In genomic region chr6:2665169-2666070, GRCh38 we compare ENCODE assay signal across 1 cellular context.
TF ChIP-seq lines count a peak whose summit lies in the region.

No MANE protein-coding gene starts in this region.

TF ChIP-seq in HEK293, 187 proteins besides CTCF, POLR2A, EP300 and RAD21 (continued from another document):
- TF ChIP-seq INSM2 (tag by site-specific recombination; IDR thresholded peaks at IDR 0.05) = no peak
- 0 out of 2 replicates have a peak, but pooled peaks have one; percentile 23 for TF ChIP-seq TRIM28 (IDR thresholded peaks at IDR 0.05; ENCODE audit: borderline replicate concordance, low read length)
- TF ChIP-seq ZNF140 (tag by site-specific recombination; IDR thresholded peaks at IDR 0.05) = no peak
- TF ChIP-seq ZSCAN16 (tag by site-specific recombination; IDR thresholded peaks at IDR 0.05) = no peak
- TF ChIP-seq ZBTB44 (tag by site-specific recombination; IDR thresholded peaks at IDR 0.05) = no peak; the same call in 1 of the 2 replicates
- peak; percentile 69 for TF ChIP-seq ZBTB17 (tag by site-specific recombination; IDR thresholded peaks at IDR 0.05)
- no peak for TF ChIP-seq KLF10 (tag by site-specific recombination; IDR thresholded peaks at IDR 0.05)
- TF ChIP-seq ZNF544 (tag by site-specific recombination; IDR thresholded peaks at IDR 0.05) = no peak
- no peak for TF ChIP-seq ZNF19 (tag by site-specific recombination; IDR thresholded peaks at IDR 0.05; ENCODE audit: low read depth)
- peak; percentile 47; the same call in 1 of the 2 replicates for TF ChIP-seq PRDM10 (tag by site-specific recombination; IDR thresholded peaks at IDR 0.05)
- TF ChIP-seq GLIS2 (tag by site-specific recombination; IDR thresholded peaks at IDR 0.05) = no peak
- no peak for TF ChIP-seq ZNF175 (tag by site-specific recombination; IDR thresholded peaks at IDR 0.05)
- TF ChIP-seq SP7 (tag by site-specific recombination; IDR thresholded peaks at IDR 0.05) = peak; percentile 92
- no peak for TF ChIP-seq ZNF2 (tag by site-specific recombination; IDR thresholded peaks at IDR 0.05)
- no peak for TF ChIP-seq ZNF214 (tag by site-specific recombination; IDR thresholded peaks at IDR 0.05; ENCODE audit: borderline replicate concordance)
- TF ChIP-seq ZNF132 (tag by site-specific recombination; IDR thresholded peaks at IDR 0.05; ENCODE audit: borderline replicate concordance) = no peak
- peak; percentile 32; the same call in 1 of the 2 replicates for TF ChIP-seq ZNF580 (tag by site-specific recombination; IDR thresholded peaks at IDR 0.05)
- no peak for TF ChIP-seq KLF1 (tag by site-specific recombination; IDR thresholded peaks at IDR 0.05)
